In genomic region chr7:158662610-158663427, GRCh38 we compare ENCODE assay signal across 12 cellular contexts. TPM values are rescaled to one million over a fixed set of nuclear protein-coding genes. Genes with fewer than 3 reads are reported as not detected.
A peak's percentile ranks its signal among the peaks of the same experiment; 100 is the strongest.
DNase-seq lines count a peak whose midpoint lies in the region; ATAC-seq and TF ChIP-seq lines count a peak whose summit lies in the region.
"Had no signal": no experiment of that assay in that cellular context is flagged by ENCODE, and none has a peak within 500 bp of the region (broad histone marks: within the 10 kb centered on the region; RNA-seq: fewer than 3 reads in every experiment).

No MANE protein-coding gene starts in this region.

- peak; percentile 64 for DNase-seq in BE2C
- peak in 4 of 5 donors; percentile 15 to 32 (median 22) for DNase-seq in CD4-positive, alpha-beta memory T cell
- peak; percentile 7 for DNase-seq in activated CD8-positive, alpha-beta T cell treated with anti-CD3 and anti-CD28 coated beads for 36 hours
- DNase-seq in right cardiac atrium: no peak
- no peak for DNase-seq in stimulated activated CD4-positive, alpha-beta T cell treated with anti-CD3 and anti-CD28 coated beads, Interleukin-12 subunit alpha, Interleukin-12 subunit beta, amount 100 ng/mL, for 4 hours
- no peak for DNase-seq in DMS79 treated with DMSO at 0.1 percent for 48 hours (lab: John Stamatoyannopoulos, UW)
- no peak for DNase-seq in stimulated activated CD4-positive, alpha-beta T cell treated with anti-CD3 and anti-CD28 coated beads, Interleukin-15, amount 100 ng/mL, for 24 hours
- DNase-seq: activated B cell treated with CpG ODN at 0.5 μM for 24 hours; activated gamma-delta T cell; kidney; stimulated activated CD4-positive, alpha-beta T cell treated with anti-CD3 and anti-CD28 coated beads, Interleukin-2, amount 100 ng/mL, for 24 hours had no signal

- H3K27me3 ChIP-seq in BE2C (no peaks in the 10 kb centered on the region), right cardiac atrium (ENCODE audit: control insufficient read depth, insufficient read depth) (no peaks in the 10 kb centered on the region)
- no peaks in the 10 kb centered on the region for H3K27me3 ChIP-seq in CD4-positive, alpha-beta memory T cell (ENCODE audit: insufficient read depth, low read length)

- H3K36me3 ChIP-seq in BE2C: peaks cover 42% of the 10 kb centered on the region
- no peaks in the 10 kb centered on the region for H3K36me3 ChIP-seq in CD4-positive, alpha-beta memory T cell (ENCODE audit: insufficient read depth, low read length)

- peaks cover 0 to 2% (median 0%) of the 10 kb centered on the region in 8 donors for H3K9me3 Mint-ChIP-seq in CD4-positive, alpha-beta memory T cell
- no peaks in the 10 kb centered on the region for H3K9me3 Mint-ChIP-seq in activated CD8-positive, alpha-beta T cell treated with anti-CD3 and anti-CD28 coated beads for 36 hours
- H3K9me3 Mint-ChIP-seq: activated B cell treated with CpG ODN at 0.5 μM for 24 hours had no signal

- peaks cover 25% of the 10 kb centered on the region for H3K4me1 ChIP-seq in BE2C
- H3K4me1 ChIP-seq in CD4-positive, alpha-beta memory T cell (ENCODE audit: insufficient read depth, low read length): peaks cover 8% of the 10 kb centered on the region
- no peaks in the 10 kb centered on the region for H3K4me1 ChIP-seq in right cardiac atrium (ENCODE audit: control insufficient read depth, insufficient read depth, low read length)

- peaks cover 5 to 22% (median 13%) of the 10 kb centered on the region in 4 donors for H3K4me1 Mint-ChIP-seq in CD4-positive, alpha-beta memory T cell
- no peaks in the 10 kb centered on the region for H3K4me1 Mint-ChIP-seq in activated CD8-positive, alpha-beta T cell treated with anti-CD3 and anti-CD28 coated beads for 36 hours (ENCODE audit: low read depth)
- H3K4me1 Mint-ChIP-seq: activated B cell treated with CpG ODN at 0.5 μM for 24 hours had no signal

- POLR2A ChIA-PET in CD4-positive, alpha-beta memory T cell (lab: Charles Lee; ENCODE audit: partially characterized antibody): no interaction called here
- POLR2A ChIA-PET in activated CD8-positive, alpha-beta T cell treated with anti-CD3 and anti-CD28 coated beads for 36 hours (lab: Charles Lee): no interaction called here

- H3K4me3 ChIP-seq in BE2C (ENCODE audit: low read depth, low read length): no peak overlapping the region
- no peak overlapping the region for H3K4me3 ChIP-seq in CD4-positive, alpha-beta memory T cell (ENCODE audit: low read length in 2 of 2)
- no peak overlapping the region for H3K4me3 ChIP-seq in right cardiac atrium (ENCODE audit: low read length)

- no peaks in the 10 kb centered on the region for H3K27me3 Mint-ChIP-seq in CD4-positive, alpha-beta memory T cell
- H3K27me3 Mint-ChIP-seq in activated CD8-positive, alpha-beta T cell treated with anti-CD3 and anti-CD28 coated beads for 36 hours: no peaks in the 10 kb centered on the region
- H3K27me3 Mint-ChIP-seq: activated B cell treated with CpG ODN at 0.5 μM for 24 hours had no signal

- no peaks in the 10 kb centered on the region for H3K9me3 ChIP-seq in BE2C
- no peaks in the 10 kb centered on the region for H3K9me3 ChIP-seq in CD4-positive, alpha-beta memory T cell (ENCODE audit: control insufficient read depth in 1 of 2, low read length in 2 of 2)
- H3K9me3 ChIP-seq in right cardiac atrium (ENCODE audit: control insufficient read depth, low read length): no peaks in the 10 kb centered on the region

- CTCF ChIA-PET in CD4-positive, alpha-beta memory T cell (lab: Charles Lee; ENCODE audit: partially characterized antibody): no interaction called here
- CTCF ChIA-PET in activated CD8-positive, alpha-beta T cell treated with anti-CD3 and anti-CD28 coated beads for 36 hours (lab: Charles Lee): no interaction called here

- peak overlapping the region; percentile 32 to 80 (median 74) for H3K4me3 Mint-ChIP-seq in CD4-positive, alpha-beta memory T cell
- no peak overlapping the region for H3K4me3 Mint-ChIP-seq in activated CD8-positive, alpha-beta T cell treated with anti-CD3 and anti-CD28 coated beads for 36 hours
- H3K4me3 Mint-ChIP-seq: activated B cell treated with CpG ODN at 0.5 μM for 24 hours had no signal

- H3K27ac ChIP-seq in CD4-positive, alpha-beta memory T cell (ENCODE audit: low read depth, low read length): peak overlapping the region; percentile 13
- H3K27ac ChIP-seq in right cardiac atrium (ENCODE audit: low read length): no peak overlapping the region
- H3K27ac ChIP-seq: C4-2B had no signal

- peaks cover 10 to 16% of the 10 kb centered on the region in 2 donors for H3K36me3 Mint-ChIP-seq in CD4-positive, alpha-beta memory T cell
- peaks cover 36% of the 10 kb centered on the region for H3K36me3 Mint-ChIP-seq in activated CD8-positive, alpha-beta T cell treated with anti-CD3 and anti-CD28 coated beads for 36 hours (ENCODE audit: low read depth)

- peak; percentile 49 for ATAC-seq in activated CD8-positive, alpha-beta T cell treated with anti-CD3 and anti-CD28 coated beads for 36 hours
- peak; percentile 47 to 54 for ATAC-seq in right cardiac atrium

- WGBS in right cardiac atrium: 65% methylated on average over 14 of the region's 14 CpGs

- intact Hi-C loops in CD4-positive, alpha-beta memory T cell (cut with micrococcal nuclease): loop anchor here (2.0 kb wide), 1 partner anchor 42 kb away; the partner anchor contains the start of gene NCAPG2
- intact Hi-C loops in activated CD8-positive, alpha-beta T cell treated with anti-CD3 and anti-CD28 coated beads for 36 hours (cut with micrococcal nuclease): no loop called here
- intact Hi-C loops in right cardiac atrium (cut with DNase I): no loop called here

- H3K27ac Mint-ChIP-seq in CD4-positive, alpha-beta memory T cell: peak overlapping the region; percentile 61 to 89 (median 84)
- H3K27ac Mint-ChIP-seq in activated CD8-positive, alpha-beta T cell treated with anti-CD3 and anti-CD28 coated beads for 36 hours: no peak overlapping the region
- H3K27ac Mint-ChIP-seq: activated B cell treated with CpG ODN at 0.5 μM for 24 hours had no signal

- no peak for TF ChIP-seq CTCF in BE2C (IDR thresholded peaks at IDR 0.05; ENCODE audit: low read depth, low read length)
- no peak for TF ChIP-seq CTCF in activated CD8-positive, alpha-beta T cell treated with anti-CD3 and anti-CD28 coated beads for 36 hours (IDR thresholded peaks at IDR 0.05)

RNA-seq across cellular contexts. Expression of gene NCAPG2, which starts 41.8 kb away (rescaled TPM):
- polyA plus RNA-seq in BE2C (2012; ENCODE audit: insufficient read depth, insufficient read length, low read depth): 15.3 TPM
- 10 to 100 TPM; 15.0 to 17.9 TPM for total RNA-seq in CD4-positive, alpha-beta memory T cell
- 10 to 100 TPM in 1 of 2 donors, 1 to 10 TPM in 1; 7.2 to 12.9 TPM for polyA plus RNA-seq in CD4-positive, alpha-beta memory T cell
- total RNA-seq in activated CD8-positive, alpha-beta T cell treated with anti-CD3 and anti-CD28 coated beads for 36 hours: 100 to 1,000 TPM; 108 to 113 TPM
- 1 to 10 TPM; 5.3 to 8.5 (median 6.8) TPM for total RNA-seq in right cardiac atrium
- polyA plus RNA-seq in right cardiac atrium: 2.3 TPM

Comparison
In these comparisons a context has a peak if more than half of its experiments do, and no peak if none do; other contexts are left out.
1. DNase-seq: peak in BE2C (single experiment), CD4-positive, alpha-beta memory T cell (4 of 5) and activated CD8-positive, alpha-beta T cell treated with anti-CD3 and anti-CD28 coated beads for 36 hours (single experiment); none in right cardiac atrium (0 of 3), stimulated activated CD4-positive, alpha-beta T cell treated with anti-CD3 and anti-CD28 coated beads, Interleukin-12 subunit alpha, Interleukin-12 subunit beta, amount 100 ng/mL, for 4 hours (single experiment), DMS79 treated with DMSO at 0.1 percent for 48 hours (single experiment) and stimulated activated CD4-positive, alpha-beta T cell treated with anti-CD3 and anti-CD28 coated beads, Interleukin-15, amount 100 ng/mL, for 24 hours (single experiment).
2. RNA of gene NCAPG2, which starts 41.8 kb away (total RNA-seq): 108 to 113 TPM in activated CD8-positive, alpha-beta T cell treated with anti-CD3 and anti-CD28 coated beads for 36 hours; 15.0 to 17.9 TPM in CD4-positive, alpha-beta memory T cell and 5.3 to 8.5 TPM in right cardiac atrium; every median in the first group is over 4 times any median in the second.